20 cellular contexts compared by ENCODE assay signal in the genomic region with DNA sequence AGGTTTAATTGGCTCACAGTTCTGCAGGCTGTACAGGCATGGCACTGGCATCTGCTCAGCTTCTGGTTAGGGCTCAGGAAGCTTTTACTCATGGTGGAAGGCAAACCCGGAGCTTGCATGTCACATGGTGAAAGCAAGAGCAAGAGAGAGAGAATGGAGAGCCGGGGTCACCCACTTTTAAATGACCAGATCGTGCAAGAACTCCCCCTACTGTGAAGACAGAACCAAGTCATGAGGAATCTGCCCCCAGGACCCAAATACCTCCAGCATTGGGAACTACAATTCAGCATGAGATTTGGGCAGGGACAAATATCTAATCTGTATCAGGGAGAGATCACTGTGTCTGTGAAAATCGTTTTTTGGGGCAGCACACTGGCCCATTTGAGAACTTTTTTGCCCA.
"Had no signal": no experiment of that assay in that cellular context is flagged by ENCODE, and none has a peak within 500 bp of the region (broad histone marks: within the 10 kb centered on the region; RNA-seq: fewer than 3 reads in every experiment).

No MANE protein-coding gene starts in this region.

- H3K36me3 Mint-ChIP-seq: natural killer cell had no signal

- H3K4me2 ChIP-seq: smooth muscle cell had no signal

- DNase-seq: cortex of kidney; effector memory CD8-positive, alpha-beta T cell; hypothalamus; left ventricle myocardium superior; lower lobe of right lung; natural killer cell; stimulated activated CD4-positive, alpha-beta T cell treated with anti-CD3 and anti-CD28 coated beads, Interleukin-12 subunit alpha, Interleukin-12 subunit beta, amount 100 ng/mL, for 4 hours; stimulated activated CD4-positive, alpha-beta T cell treated with anti-CD3 and anti-CD28 coated beads, Interleukin-1b, Interleukin-23, amount 100 ng/mL, for 48 hours; stimulated activated CD4-positive, alpha-beta T cell treated with anti-CD3 and anti-CD28 coated beads, Interleukin-4, amount 100 ng/mL, for 1 hour; stimulated activated CD8-positive, alpha-beta memory T cell treated with anti-CD3 and anti-CD28 coated beads, Interleukin-4, amount 100 ng/mL, for 48 hours; stimulated activated naive CD8-positive, alpha-beta T cell treated with anti-CD3 and anti-CD28 coated beads, Interleukin-15, Interleukin-2, amounts not matched to agents 100 U/mL and 50 U/mL, for 24 hours; substantia nigra; testis; tibial artery; upper lobe of left lung had no signal

- H3K4me3 Mint-ChIP-seq: effector memory CD8-positive, alpha-beta T cell; natural killer cell; neural crest cell had no signal

- H3K27me3 ChIP-seq: right atrium auricular region, testis, tibial artery, upper lobe of left lung had no signal

- H3K4me1 ChIP-seq: lower lobe of right lung, prostate gland, right atrium auricular region, testis, tibial artery, upper lobe of left lung had no signal

- H3K36me3 ChIP-seq: lower lobe of right lung, prostate gland, right atrium auricular region, tibial artery, upper lobe of left lung had no signal

- H3K9me3 ChIP-seq: lower lobe of right lung, prostate gland, right atrium auricular region, testis, tibial artery, upper lobe of left lung had no signal

- H3K27ac ChIP-seq: lower lobe of right lung, prostate gland, right atrium auricular region, testis, tibial artery, upper lobe of left lung had no signal

- ATAC-seq: effector memory CD8-positive, alpha-beta T cell; left ventricle myocardium superior; lower lobe of right lung; natural killer cell; sciatic nerve; stimulated activated naive CD8-positive, alpha-beta T cell treated with anti-CD3 and anti-CD28 coated beads, Interleukin-15, Interleukin-2, amounts not matched to agents 100 U/mL and 50 U/mL, for 24 hours had no signal

- H3K4me3 ChIP-seq: lower lobe of right lung, prostate gland, right atrium auricular region, smooth muscle cell, testis, tibial artery, upper lobe of left lung had no signal

- H3K27ac Mint-ChIP-seq: effector memory CD8-positive, alpha-beta T cell; natural killer cell had no signal

- H3K9me3 Mint-ChIP-seq: neural crest cell had no signal
